Comparison of ENCODE assay signal across 17 cellular contexts in the genomic region with DNA sequence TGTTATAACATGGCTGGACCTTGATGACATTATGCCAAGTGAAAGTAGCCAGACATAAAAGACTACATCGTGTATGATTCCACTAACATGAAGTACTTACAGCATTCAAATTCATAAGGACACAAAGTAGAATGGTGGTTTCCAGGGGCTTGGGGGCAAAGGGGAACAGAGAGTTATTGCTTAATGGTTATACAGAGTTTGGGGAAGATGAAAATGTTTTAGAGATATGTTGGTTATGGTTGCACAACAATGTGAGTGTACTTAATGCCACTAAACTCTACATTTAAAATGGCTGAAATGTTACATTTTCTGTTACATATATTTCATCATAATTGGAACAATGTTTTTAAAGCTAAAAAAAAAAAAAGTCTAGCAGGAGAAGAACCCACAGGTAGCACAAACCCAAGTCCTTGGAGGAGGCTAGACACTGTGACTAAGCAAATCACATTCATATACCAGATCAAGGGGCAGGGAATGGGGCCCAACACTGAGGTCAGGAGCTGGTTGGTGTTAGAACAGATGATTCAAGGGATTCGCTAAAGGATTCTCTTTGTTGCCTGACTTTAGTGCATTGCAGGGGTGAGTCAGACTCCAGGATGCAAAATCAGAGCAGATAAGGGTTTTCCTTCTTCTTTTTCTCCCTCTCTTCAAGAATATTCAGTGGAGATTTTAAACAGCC. TPM values are rescaled to one million over a fixed set of nuclear protein-coding genes. Genes with fewer than 3 reads are reported as not detected.
A peak's percentile ranks its signal among the peaks of the same experiment; 100 is the strongest.
DNase-seq lines count a peak whose midpoint lies in the region; ATAC-seq and TF ChIP-seq lines count a peak whose summit lies in the region.
"Had no signal": no experiment of that assay in that cellular context is flagged by ENCODE, and none has a peak within 500 bp of the region (broad histone marks: within the 10 kb centered on the region; RNA-seq: fewer than 3 reads in every experiment).

No MANE protein-coding gene starts in this region.

- POLR2A ChIA-PET in MCF 10A (lab: Yijun Ruan, JAX): interaction anchor here (0.9 kb wide), 1 partner anchor 46 kb away, joined by 3 read pairs; no protein-coding TSS in a partner anchor

- H3K4me1 ChIP-seq in breast epithelium: no peaks in the 10 kb centered on the region

- DNase-seq in MCF 10A (ENCODE audit: unreplicated experiment) (peak; percentile 33), breast epithelium (ENCODE audit: low spot score in 2 of 2) (no peak), SKM-1 (lab: John Stamatoyannopoulos, UW; ENCODE audit: unreplicated experiment) (peak; percentile 69), fibroblast of pulmonary artery (ENCODE audit: low read depth) (peak; percentile 73), skeletal muscle cell (ENCODE audit: low read depth) (peak; percentile 41), NCI-H526 treated with DMSO at 0.1 percent for 48 hours (lab: John Stamatoyannopoulos, UW) (no peak), GDM1 (lab: John Stamatoyannopoulos, UW) (no peak)
- DNase-seq: 8988T; activated CD4-positive, alpha-beta T cell treated with anti-CD3 and anti-CD28 coated beads for 48 hours; activated effector memory CD4-positive, alpha-beta T cell treated with anti-CD3 and anti-CD28 coated beads, Interleukin-2, amount 50 U/mL, for 16 hours; immature natural killer cell; NCI-H774; stimulated activated CD4-positive, alpha-beta T cell treated with anti-CD3 and anti-CD28 coated beads, Interleukin-15, amount 100 ng/mL, for 24 hours; upper lobe of left lung had no signal

- no peak overlapping the region for H3K4me3 ChIP-seq in breast epithelium
- H3K4me3 ChIP-seq in fibroblast of pulmonary artery (replicated peaks; ENCODE audit: low read depth, low read length): no peak overlapping the region
- H3K4me3 ChIP-seq in skeletal muscle cell (ENCODE audit: low read depth, low read length): no peak overlapping the region
- H3K4me3 ChIP-seq: GM23338, upper lobe of left lung had no signal

- ATAC-seq in HG03175 (IDR thresholded peaks at IDR 0.05; ENCODE audit: unreplicated experiment): no peak
- ATAC-seq: GM23338 had no signal

- H3K4me1 Mint-ChIP-seq in MCF 10A (ENCODE audit: insufficient read depth, unreplicated experiment): peaks cover 30% of the 10 kb centered on the region
- H3K4me1 Mint-ChIP-seq: GM23338 had no signal

- intact Hi-C loops in MCF 10A (cut with micrococcal nuclease): no loop called here
- intact Hi-C loops in breast epithelium (cut with DNase I; ENCODE audit: low total_unique reads): no loop called here

- H3K27ac ChIP-seq in breast epithelium: no peak overlapping the region

- no peaks in the 10 kb centered on the region for H3K36me3 ChIP-seq in breast epithelium
- H3K36me3 ChIP-seq: upper lobe of left lung had no signal

- CTCF ChIA-PET in MCF 10A (lab: Yijun Ruan, JAX): no interaction called here

- no peak for TF ChIP-seq CTCF in MCF 10A (IDR thresholded peaks at IDR 0.05; ENCODE audit: unreplicated experiment)
- TF ChIP-seq CTCF in breast epithelium (IDR thresholded peaks at IDR 0.05): no peak
- TF ChIP-seq CTCF in fibroblast of pulmonary artery (IDR thresholded peaks at IDR 0.05; ENCODE audit: low read length, missing control alignments): no peak

- H3K27me3 Mint-ChIP-seq in MCF 10A (ENCODE audit: insufficient read depth, unreplicated experiment): no peaks in the 10 kb centered on the region

- no peaks in the 10 kb centered on the region for H3K36me3 Mint-ChIP-seq in MCF 10A (ENCODE audit: insufficient read depth, unreplicated experiment)

- BruUV-seq in MCF 10A (replicated peaks; lab: Mats Ljungman, UMichigan): no TSS peak

- H3K27ac Mint-ChIP-seq in MCF 10A (ENCODE audit: low read depth, unreplicated experiment): peak overlapping the region; percentile 72
- H3K27ac Mint-ChIP-seq: GM23338 had no signal

- no peak for TF ChIP-seq POLR2A in breast epithelium (IDR thresholded peaks at IDR 0.05)

- H3K9me3 Mint-ChIP-seq in MCF 10A (ENCODE audit: unreplicated experiment): no peaks in the 10 kb centered on the region
- H3K9me3 Mint-ChIP-seq: GM23338, immature natural killer cell, neural crest cell had no signal

- no peaks in the 10 kb centered on the region for H3K27me3 ChIP-seq in breast epithelium
- H3K27me3 ChIP-seq: upper lobe of left lung had no signal

- no peaks in the 10 kb centered on the region for H3K9me3 ChIP-seq in breast epithelium
- H3K9me3 ChIP-seq: upper lobe of left lung had no signal

- no peak overlapping the region for H3K4me3 Mint-ChIP-seq in MCF 10A (ENCODE audit: unreplicated experiment)
- H3K4me3 Mint-ChIP-seq: GM23338, neural crest cell had no signal

RNA-seq across cellular contexts. Expression of a gene that starts 25.1 kb away (rescaled TPM):
- not detected in 2 replicates for total RNA-seq in MCF 10A (2022)
- 10 to 100 TPM in 2 of 3 donors, 1 to 10 TPM in 1; 4.6 to 13.3 (median 10.8) TPM for total RNA-seq in breast epithelium
- total RNA-seq: GM23338, neural crest cell had no signal

Comparison
In these comparisons a context has a peak if more than half of its experiments do, and no peak if none do; other contexts are left out.
1. DNase-seq: peak in MCF 10A (single experiment), SKM-1 (single experiment), fibroblast of pulmonary artery (single experiment) and skeletal muscle cell (single experiment); none in breast epithelium (0 of 2), NCI-H526 treated with DMSO at 0.1 percent for 48 hours (single experiment) and GDM1 (single experiment).